Comparison of ENCODE assay signal across 24 cellular contexts in genomic region chr4:78323439-78323838, GRCh38.
"Had no signal": no experiment of that assay in that cellular context is flagged by ENCODE, and none has a peak within 500 bp of the region (broad histone marks: within the 10 kb centered on the region; RNA-seq: fewer than 3 reads in every experiment).

No MANE protein-coding gene starts in this region.

- H3K4me1 ChIP-seq: left ventricle myocardium inferior, right atrium auricular region, right lobe of liver, stomach, testis, thyroid gland, upper lobe of left lung, vagina had no signal

- H3K27me3 ChIP-seq: ovary, right atrium auricular region, right lobe of liver, stomach, testis, thyroid gland, transverse colon, upper lobe of left lung, vagina had no signal

- H3K27ac ChIP-seq: left ventricle myocardium inferior, ovary, right atrium auricular region, right lobe of liver, stomach, testis, thyroid gland, transverse colon, upper lobe of left lung, vagina had no signal

- H3K4me3 ChIP-seq: left ventricle myocardium inferior, lung, ovary, right atrium auricular region, right lobe of liver, smooth muscle cell, stomach, testis, thyroid gland, transverse colon, upper lobe of left lung, vagina had no signal

- ATAC-seq: left colon; naive thymus-derived CD8-positive, alpha-beta T cell; right lobe of liver; stimulated activated naive B cell treated with anti-CD40 and anti-IgM and Interleukin-4, amounts not matched to agents 10 μg/mL and 1 μg/mL and 100 μg/mL, for 72 hours; stimulated activated naive CD8-positive, alpha-beta T cell treated with anti-CD3 and anti-CD28 coated beads, Interleukin-15, Interleukin-2, amounts not matched to agents 100 U/mL and 50 U/mL, for 24 hours had no signal

- H3K9me3 Mint-ChIP-seq: memory B cell; naive thymus-derived CD8-positive, alpha-beta T cell; nephron; stimulated activated naive B cell treated with anti-CD40 and anti-IgM and Interleukin-4, amounts not matched to agents 10 μg/mL and 1 μg/mL and 100 μg/mL, for 72 hours had no signal

- H3K27me3 Mint-ChIP-seq: progenitor cell of endocrine pancreas had no signal

- H3K36me3 Mint-ChIP-seq: immature natural killer cell; memory B cell; naive thymus-derived CD8-positive, alpha-beta T cell; stimulated activated naive B cell treated with anti-CD40 and anti-IgM and Interleukin-4, amounts not matched to agents 10 μg/mL and 1 μg/mL and 100 μg/mL, for 72 hours had no signal

- H3K36me3 ChIP-seq: left ventricle myocardium inferior, ovary, right atrium auricular region, right lobe of liver, stomach, thyroid gland, transverse colon, upper lobe of left lung, vagina had no signal

- DNase-seq: hippocampal formation; immature natural killer cell; kidney; left colon; left ventricle myocardium inferior; naive thymus-derived CD8-positive, alpha-beta T cell; ovary; right lobe of liver; stimulated activated CD4-positive, alpha-beta T cell treated with anti-CD3 and anti-CD28 coated beads, Interleukin-1b, Interleukin-23, amount 100 ng/mL, for 48 hours; stimulated activated CD4-positive, alpha-beta T cell treated with anti-CD3 and anti-CD28 coated beads, Interleukin-2, amount 100 ng/mL, for 48 hours; stimulated activated naive B cell treated with anti-CD40 and anti-IgM and Interleukin-4, amounts not matched to agents 10 μg/mL and 1 μg/mL and 100 μg/mL, for 72 hours; stimulated activated naive CD8-positive, alpha-beta T cell treated with anti-CD3 and anti-CD28 coated beads, Interleukin-15, Interleukin-2, amounts not matched to agents 100 U/mL and 50 U/mL, for 24 hours; stomach; testis; thyroid gland; transverse colon; upper lobe of left lung had no signal

- H3K27ac Mint-ChIP-seq: immature natural killer cell; memory B cell; naive thymus-derived CD8-positive, alpha-beta T cell; nephron; progenitor cell of endocrine pancreas; stimulated activated naive B cell treated with anti-CD40 and anti-IgM and Interleukin-4, amounts not matched to agents 10 μg/mL and 1 μg/mL and 100 μg/mL, for 72 hours had no signal

- H3K4me2 ChIP-seq: smooth muscle cell had no signal

- H3K4me3 Mint-ChIP-seq: immature natural killer cell; memory B cell; naive thymus-derived CD8-positive, alpha-beta T cell; nephron; stimulated activated naive B cell treated with anti-CD40 and anti-IgM and Interleukin-4, amounts not matched to agents 10 μg/mL and 1 μg/mL and 100 μg/mL, for 72 hours had no signal

- H3K9me3 ChIP-seq: left ventricle myocardium inferior, ovary, right atrium auricular region, right lobe of liver, stomach, testis, thyroid gland, transverse colon, upper lobe of left lung, vagina had no signal
